ENCODE assay signal across 15 cellular contexts in the genomic region with DNA sequence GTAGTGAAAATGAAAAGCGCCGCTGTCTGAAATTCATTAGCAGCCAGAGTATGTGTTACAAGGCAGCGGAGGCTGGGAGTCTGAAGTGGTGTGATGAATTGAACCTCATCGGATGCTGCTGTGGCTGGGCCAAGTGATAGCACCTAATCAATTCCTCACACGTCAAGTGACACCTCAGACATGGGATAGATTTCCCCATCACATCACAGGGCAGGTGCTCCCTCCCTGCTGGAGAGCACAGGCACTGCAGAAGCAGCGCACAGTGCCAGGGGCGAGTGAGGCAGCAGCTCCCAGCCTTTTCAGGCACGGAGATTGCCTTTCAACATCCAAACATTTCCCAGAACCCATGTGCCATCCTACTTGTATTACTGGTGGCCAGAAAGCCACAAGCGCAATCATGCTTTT. TPM values are rescaled to one million over a fixed set of nuclear protein-coding genes. Genes with fewer than 3 reads are reported as not detected.
A peak's percentile ranks its signal among the peaks of the same experiment; 100 is the strongest.
DNase-seq lines count a peak whose midpoint lies in the region; ATAC-seq, FAIRE-seq and TF ChIP-seq lines count a peak whose summit lies in the region.
"Had no signal": no experiment of that assay in that cellular context is flagged by ENCODE, and none has a peak within 500 bp of the region (broad histone marks: within the 10 kb centered on the region; RNA-seq: fewer than 3 reads in every experiment).

No MANE protein-coding gene starts in this region.

- H3K27ac ChIP-seq in H1 (ENCODE audit: low read depth, low read length) (no peak overlapping the region), ascending aorta (no peak overlapping the region)
- no peak overlapping the region for H3K27ac ChIP-seq in CD4-positive, alpha-beta T cell (ENCODE audit: low read depth, low read length)
- H3K27ac ChIP-seq: SJCRH30 had no signal

- no peak overlapping the region for H2AK5ac ChIP-seq in H1 (ENCODE audit: low read depth, low read length)

- no peak overlapping the region for H4K91ac ChIP-seq in H1 (replicated peaks; ENCODE audit: insufficient read length, low read length)

- POLR2A ChIA-PET in Caco-2 (lab: Charles Lee), result no interaction called here
- POLR2A ChIA-PET in H1 (lab: Charles Lee; ENCODE audit: partially characterized antibody), result no interaction called here
- POLR2A ChIA-PET in CD4-positive, alpha-beta T cell (lab: Charles Lee), result no interaction called here

- peak overlapping the region; percentile 82 for H4K8ac ChIP-seq in H1 (ENCODE audit: extremely low read depth, insufficient read depth, low read length)

- TF ChIP-seq CTCF in Caco-2 (IDR thresholded peaks at IDR 0.05; ENCODE audit: insufficient read depth in 1 of 2, low read depth in 1 of 2, low read length in 1 of 2, severe bottlenecking in 1 of 2, unreplicated experiment in 1 of 2), result peak; percentile 17 to 38
- TF ChIP-seq CTCF in H1 (IDR thresholded peaks at IDR 0.05; ENCODE audit: control extremely low read depth in 1 of 3, insufficient read depth in 1 of 3, low read depth in 1 of 3, low read length in 3 of 3), result peak; percentile 37 to 90 (median 70)
- TF ChIP-seq CTCF in mucosa of descending colon (IDR thresholded peaks at IDR 0.05), result no peak
- no peak for TF ChIP-seq CTCF in CD4-positive, alpha-beta T cell (IDR thresholded peaks at IDR 0.05)
- no peak for TF ChIP-seq CTCF in ascending aorta (IDR thresholded peaks at IDR 0.05)

- H3K23me2 ChIP-seq in H1 (ENCODE audit: low read depth, low read length), result no peaks in the 10 kb centered on the region; the same call in 1 of the 2 replicates

- no peak overlapping the region for H3K18ac ChIP-seq in H1 (ENCODE audit: extremely low read depth, low read length)

- H3K9ac ChIP-seq in H1 (replicated peaks in 1 of 4; ENCODE audit: extremely low read depth in 1 of 4, low read depth in 3 of 4, low read length in 3 of 4), result no peak overlapping the region

- no peak overlapping the region for H2BK20ac ChIP-seq in H1 (ENCODE audit: low read length)

- H3K23ac ChIP-seq in H1 (ENCODE audit: insufficient read length), result no peak overlapping the region

- DNase-seq in Caco-2, result peak in 1 of 2 experiments; percentile 43
- peak; percentile 31 for DNase-seq in NCI-H1694 (lab: John Stamatoyannopoulos, UW)
- peak in 1 of 2 experiments; percentile 57 for DNase-seq in H1 (ENCODE audit: low read depth in 1 of 2, low spot score in 2 of 2)
- DNase-seq in mucosa of descending colon, result no peak
- DNase-seq in CD4-positive, alpha-beta T cell, result no peak
- no peak for DNase-seq in GM03348 (ENCODE audit: low spot score)
- DNase-seq in ascending aorta (ENCODE audit: low spot score in 2 of 2), result no peak
- DNase-seq in T-helper 1 cell, result no peak
- DNase-seq: activated CD4-positive, alpha-beta T cell treated with anti-CD3 and anti-CD28 coated beads, Interleukin-2, amount 10 ng/mL, durations not matched to agents 7 days and 5 days; activated naive CD4-positive, alpha-beta T cell treated with anti-CD3 and anti-CD28 coated beads, Interleukin-2, amount 50 U/mL, for 16 hours; Calu3; effector CD8-positive, alpha-beta T cell; naive B cell; SJCRH30; stimulated activated naive B cell treated with anti-CD40 and anti-IgM and Interleukin-4, amounts not matched to agents 10 μg/mL and 1 μg/mL and 100 μg/mL, for 72 hours had no signal

- no peaks in the 10 kb centered on the region for H3K9me3 ChIP-seq in Caco-2
- no peaks in the 10 kb centered on the region for H3K9me3 ChIP-seq in H1 (ENCODE audit: insufficient read depth in 2 of 2, low read depth in 1 of 2, low read length in 1 of 2)
- H3K9me3 ChIP-seq in mucosa of descending colon, result no peaks in the 10 kb centered on the region
- no peaks in the 10 kb centered on the region for H3K9me3 ChIP-seq in CD4-positive, alpha-beta T cell (ENCODE audit: control insufficient read depth, low read length)
- H3K9me3 ChIP-seq in ascending aorta, result no peaks in the 10 kb centered on the region
- H3K9me3 ChIP-seq: SJCRH30 had no signal

- no peak overlapping the region for H2BK15ac ChIP-seq in H1 (ENCODE audit: low read length)

- no peaks in the 10 kb centered on the region; the same call in 1 of the 2 replicates for H3K79me1 ChIP-seq in H1 (ENCODE audit: low read depth, low read length)

- H3K4me3 ChIP-seq in Caco-2 (ENCODE audit: low read depth, low read length), result no peak overlapping the region
- no peak overlapping the region for H3K4me3 ChIP-seq in H1 (ENCODE audit: extremely low read depth in 1 of 4, insufficient read depth in 2 of 4, low read depth in 3 of 4, low read length in 4 of 4)
- H3K4me3 ChIP-seq in mucosa of descending colon, result no peak overlapping the region
- no peak overlapping the region for H3K4me3 ChIP-seq in ascending aorta
- H3K4me3 ChIP-seq: SJCRH30 had no signal

- no peak overlapping the region for H3K4me2 ChIP-seq in H1 (ENCODE audit: insufficient read depth in 1 of 2, low read depth in 2 of 2, low read length in 2 of 2)

- no peak for TF ChIP-seq POLR2A in H1 (IDR thresholded peaks at IDR 0.05; ENCODE audit: control extremely low read depth in 1 of 2, low read depth in 2 of 2, low read length in 2 of 2)

- WGBS in H1 (ENCODE audit: extremely low coverage in 1 of 2, insufficient coverage in 1 of 2, insufficient read length in 1 of 2, insufficient replicate concordance in 2 of 2, low coverage in 1 of 2, low lambda C conversion rate in 2 of 2, missing lambda C conversion rate in 1 of 2), 2 experiments, result 72% methylated on average over 9 of the region's 9 CpGs; no CpG with 5 or more reads in 1 of the 2 experiments

- no peak overlapping the region for H2BK12ac ChIP-seq in H1 (ENCODE audit: low read depth, low read length)

- peaks cover 0 to 7% of the 10 kb centered on the region in 2 experiments for H4K20me1 ChIP-seq in H1 (replicated peaks in 1 of 2; ENCODE audit: control insufficient read depth in 1 of 2, insufficient read depth in 2 of 2, low read length in 2 of 2)

- peak; percentile 29 for ATAC-seq in mucosa of descending colon
- no peak for ATAC-seq in CD4-positive, alpha-beta T cell (ENCODE audit: poor library complexity)
- ATAC-seq: stimulated activated naive B cell treated with anti-CD40 and anti-IgM and Interleukin-4, amounts not matched to agents 10 μg/mL and 1 μg/mL and 100 μg/mL, for 72 hours had no signal

- CTCF ChIA-PET in Caco-2 (lab: Charles Lee), result interaction anchor here (0.7 to 1.4 kb wide), 3 partner anchors 10 to 646 kb away, joined by 3 read pairs; no protein-coding TSS in a partner anchor
- CTCF ChIA-PET in H1 (lab: Charles Lee; ENCODE audit: partially characterized antibody), result interaction anchor here (0.5 to 7.8 kb wide), 21 partner anchors 7 to 179 kb away, joined by 3 to 49 read pairs (median 5); no protein-coding TSS in a partner anchor
- CTCF ChIA-PET in CD4-positive, alpha-beta T cell (lab: Charles Lee), result no interaction called here

- H3K27me3 ChIP-seq in Caco-2 (replicated peaks; ENCODE audit: control insufficient read depth, insufficient read depth, low read length) (no peaks in the 10 kb centered on the region), H1 (replicated peaks in 1 of 4; ENCODE audit: control insufficient read depth in 3 of 4, extremely low read depth in 1 of 4, insufficient read depth in 3 of 4, low read length in 3 of 4) (no peaks in the 10 kb centered on the region), ascending aorta (no peaks in the 10 kb centered on the region)
- H3K27me3 ChIP-seq in CD4-positive, alpha-beta T cell (ENCODE audit: control insufficient read depth, insufficient read depth, low read length), result no peaks in the 10 kb centered on the region
- H3K27me3 ChIP-seq: SJCRH30 had no signal

- H2BK120ac ChIP-seq in H1 (replicated peaks; ENCODE audit: low read depth, low read length), result no peak overlapping the region

- no peaks in the 10 kb centered on the region for H3K79me2 ChIP-seq in H1 (ENCODE audit: control insufficient read depth in 1 of 2, insufficient read depth in 2 of 2, low read length in 2 of 2)

- H3K14ac ChIP-seq in H1 (ENCODE audit: insufficient read length), result no peak overlapping the region

- H3K27me3 Mint-ChIP-seq in Caco-2 (ENCODE audit: insufficient read depth, unreplicated experiment), result no peaks in the 10 kb centered on the region
- no peaks in the 10 kb centered on the region for H3K27me3 Mint-ChIP-seq in CD4-positive, alpha-beta T cell
- H3K27me3 Mint-ChIP-seq: activated CD4-positive, alpha-beta T cell treated with anti-CD3 and anti-CD28 coated beads, Interleukin-2, amount 10 ng/mL, durations not matched to agents 7 days and 5 days; naive B cell; stimulated activated naive B cell treated with anti-CD40 and anti-IgM and Interleukin-4, amounts not matched to agents 10 μg/mL and 1 μg/mL and 100 μg/mL, for 72 hours had no signal

- H3K36me3 ChIP-seq in Caco-2 (ENCODE audit: control insufficient read depth, insufficient read depth, low read length), result no peaks in the 10 kb centered on the region
- no peaks in the 10 kb centered on the region for H3K36me3 ChIP-seq in H1 (ENCODE audit: control insufficient read depth in 2 of 4, insufficient read depth in 4 of 4, low read length in 3 of 4)
- no peaks in the 10 kb centered on the region for H3K36me3 ChIP-seq in mucosa of descending colon (ENCODE audit: low read depth)
- peaks cover 0 to 11% of the 10 kb centered on the region in 2 donors for H3K36me3 ChIP-seq in ascending aorta
- H3K36me3 ChIP-seq: SJCRH30 had no signal

- no peak overlapping the region for H3K27ac Mint-ChIP-seq in Caco-2 (ENCODE audit: unreplicated experiment)
- H3K27ac Mint-ChIP-seq in CD4-positive, alpha-beta T cell, result no peak overlapping the region

- H2AFZ ChIP-seq in H1 (ENCODE audit: low read length), result no peak overlapping the region

- H3K4me1 ChIP-seq in Caco-2 (no peaks in the 10 kb centered on the region), H1 (replicated peaks in 1 of 4; ENCODE audit: control insufficient read depth in 3 of 4, insufficient read depth in 4 of 4, low read length in 3 of 4) (peaks cover 0 to 7% (median 0%) of the 10 kb centered on the region in 4 experiments; a peak in 1 of 7 replicates), mucosa of descending colon (ENCODE audit: low read depth) (no peaks in the 10 kb centered on the region), ascending aorta (no peaks in the 10 kb centered on the region)
- H3K4me1 ChIP-seq: SJCRH30 had no signal

- no peak overlapping the region for H4K5ac ChIP-seq in H1 (ENCODE audit: insufficient read length, low read depth, low read length)

- H3K4me1 Mint-ChIP-seq in Caco-2 (ENCODE audit: low read depth, unreplicated experiment), result no peaks in the 10 kb centered on the region
- H3K4me1 Mint-ChIP-seq in CD4-positive, alpha-beta T cell (ENCODE audit: low read depth), result no peaks in the 10 kb centered on the region

- peak; percentile 22 to 36; a peak in 3 of 4 replicates for TF ChIP-seq RAD21 in H1 (IDR thresholded peaks at IDR 0.05 in 1 of 2, conservative IDR thresholded peaks at IDR 0.05 in 1 of 2; ENCODE audit: low read depth in 2 of 2, low read length in 2 of 2)

- H3K4me3 Mint-ChIP-seq in Caco-2 (ENCODE audit: unreplicated experiment), result no peak overlapping the region
- no peak overlapping the region for H3K4me3 Mint-ChIP-seq in CD4-positive, alpha-beta T cell
- H3K4me3 Mint-ChIP-seq: activated CD4-positive, alpha-beta T cell treated with anti-CD3 and anti-CD28 coated beads, Interleukin-2, amount 10 ng/mL, durations not matched to agents 7 days and 5 days; stimulated activated naive B cell treated with anti-CD40 and anti-IgM and Interleukin-4, amounts not matched to agents 10 μg/mL and 1 μg/mL and 100 μg/mL, for 72 hours had no signal

- FAIRE-seq in H1 (lab: Jason Lieb, UNC), result peak; percentile 70

- H2BK5ac ChIP-seq in H1 (ENCODE audit: low read depth, low read length), result no peak overlapping the region

- intact Hi-C loops in Caco-2 (cut with micrococcal nuclease; ENCODE audit: unreplicated experiment), result no loop called here
- intact Hi-C loops in mucosa of descending colon (cut with DNase I, micrococcal nuclease), result no loop called here
- intact Hi-C loops in CD4-positive, alpha-beta T cell (cut with DNase I, micrococcal nuclease), result no loop called here
- intact Hi-C loops in ascending aorta (cut with DNase I), result no loop called here

- no peak overlapping the region for H3K4ac ChIP-seq in H1 (replicated peaks; ENCODE audit: insufficient read length, low read depth, low read length)

- H3K56ac ChIP-seq in H1 (replicated peaks; ENCODE audit: insufficient read length, low read depth, low read length), result no peak overlapping the region

- BruUV-seq in Caco-2 (replicated peaks; lab: Mats Ljungman, UMichigan), result no TSS peak

- H3K9me3 Mint-ChIP-seq in Caco-2 (ENCODE audit: unreplicated experiment), result no peaks in the 10 kb centered on the region
- no peaks in the 10 kb centered on the region for H3K9me3 Mint-ChIP-seq in CD4-positive, alpha-beta T cell
- H3K9me3 Mint-ChIP-seq: activated CD4-positive, alpha-beta T cell treated with anti-CD3 and anti-CD28 coated beads, Interleukin-2, amount 10 ng/mL, durations not matched to agents 7 days and 5 days; naive B cell; stimulated activated naive B cell treated with anti-CD40 and anti-IgM and Interleukin-4, amounts not matched to agents 10 μg/mL and 1 μg/mL and 100 μg/mL, for 72 hours had no signal

- no peak for TF ChIP-seq EP300 in H1 (IDR thresholded peaks at IDR 0.05; ENCODE audit: borderline replicate concordance in 1 of 2, low read depth in 2 of 2, low read length in 2 of 2)

- no peaks in the 10 kb centered on the region for H3K36me3 Mint-ChIP-seq in Caco-2 (ENCODE audit: insufficient read depth, unreplicated experiment)
- peaks cover 17% of the 10 kb centered on the region for H3K36me3 Mint-ChIP-seq in CD4-positive, alpha-beta T cell (ENCODE audit: low read depth)

RNA-seq across cellular contexts. Expression of a gene that starts 32.2 kb away (rescaled TPM):
- total RNA-seq in Caco-2 (2022) (1.6 and 2.1 TPM in 2 replicates), mucosa of descending colon (1 to 10 TPM; 1.0 to 3.3 (median 1.4) TPM), ascending aorta (7.2 TPM)
- total RNA-seq in H1 (2021; fragmentation: NEBNext Ultra II Directional; extraction: Animal tissue kit (Norgen Biotek cat#: 25700)), result not detected in 2 replicates
- 0.22 and 0.59 TPM in 2 replicates for polyA plus RNA-seq in H1 (2011; rRNA removed)
- polyA plus RNA-seq in H1 (2011; cell fraction: cytosol; rRNA removed), result 0.21 TPM
- 0.33 TPM for polyA plus RNA-seq in H1 (2011; cell fraction: nucleus; rRNA removed)
- polyA plus RNA-seq in H1 (2012, experiment 1 of 2), result 1.9 to 2.8 TPM (median 2.5 TPM) in 4 replicates
- polyA plus RNA-seq in H1 (2012, experiment 2 of 2), result 0.42 TPM
- polyA plus RNA-seq in H1 (2013, experiment 1 of 2), result under 0.01 TPM
- polyA plus RNA-seq in H1 (2013, experiment 2 of 2), result 0.09 TPM
- 0.10 and 0.73 TPM in 2 replicates for polyA minus RNA-seq in H1 (2011; rRNA and poly(A)+ RNA removed)
- polyA minus RNA-seq in H1 (2011; cell fraction: cytosol; rRNA and poly(A)+ RNA removed), result not detected
- 0.20 TPM for polyA minus RNA-seq in H1 (2011; cell fraction: nucleus; rRNA and poly(A)+ RNA removed)
- under 1 TPM in 1 of 2 experiments, not detected in 1; 0.11 TPM for total RNA-seq in CD4-positive, alpha-beta T cell

RNA-seq across cellular contexts. Expression of a gene that starts 32.7 kb away (rescaled TPM):
- total RNA-seq in Caco-2 (2022), result 35.5 and 43.3 TPM in 2 replicates
- total RNA-seq in H1 (2021; fragmentation: NEBNext Ultra II Directional; extraction: Animal tissue kit (Norgen Biotek cat#: 25700)), result 3.3 and 3.4 TPM in 2 replicates
- polyA plus RNA-seq in H1 (2011; rRNA removed), result 2.0 and 4.2 TPM in 2 replicates
- polyA plus RNA-seq in H1 (2011; cell fraction: cytosol; rRNA removed), result 2.8 TPM
- polyA plus RNA-seq in H1 (2011; cell fraction: nucleus; rRNA removed), result 5.6 TPM
- polyA plus RNA-seq in H1 (2012, experiment 1 of 2), result 2.4 to 3.2 TPM (median 2.7 TPM) in 4 replicates
- 3.4 TPM for polyA plus RNA-seq in H1 (2012, experiment 2 of 2)
- 4.5 TPM for polyA plus RNA-seq in H1 (2013, experiment 1 of 2)
- 4.3 TPM for polyA plus RNA-seq in H1 (2013, experiment 2 of 2)
- 3.0 and 4.6 TPM in 2 replicates for polyA minus RNA-seq in H1 (2011; rRNA and poly(A)+ RNA removed)
- 1.7 TPM for polyA minus RNA-seq in H1 (2011; cell fraction: cytosol; rRNA and poly(A)+ RNA removed)
- 5.1 TPM for polyA minus RNA-seq in H1 (2011; cell fraction: nucleus; rRNA and poly(A)+ RNA removed)
- 100 to 1,000 TPM in 1 of 3 donors, 10 to 100 TPM in 2; 67.8 to 101 (median 87.7) TPM for total RNA-seq in mucosa of descending colon
- 10 to 100 TPM; 28.5 to 30.5 TPM for total RNA-seq in CD4-positive, alpha-beta T cell
- total RNA-seq in ascending aorta, result 39.0 TPM

RNA-seq across cellular contexts. Expression of a gene that starts 34.1 kb away (rescaled TPM):
- total RNA-seq in Caco-2 (2022) (37.9 and 40.3 TPM in 2 replicates), mucosa of descending colon (10 to 100 TPM; 26.0 to 33.9 (median 27.2) TPM), ascending aorta (2.6 TPM)
- 22.9 and 23.3 TPM in 2 replicates for total RNA-seq in H1 (2021; fragmentation: NEBNext Ultra II Directional; extraction: Animal tissue kit (Norgen Biotek cat#: 25700))
- polyA plus RNA-seq in H1 (2011; rRNA removed), result 19.6 and 28.3 TPM in 2 replicates
- 19.4 TPM for polyA plus RNA-seq in H1 (2011; cell fraction: cytosol; rRNA removed)
- polyA plus RNA-seq in H1 (2011; cell fraction: nucleus; rRNA removed), result 37.4 TPM
- 11.7 to 18.7 TPM (median 17.3 TPM) in 4 replicates for polyA plus RNA-seq in H1 (2012, experiment 1 of 2)
- 40.0 TPM for polyA plus RNA-seq in H1 (2012, experiment 2 of 2)
- 13.9 TPM for polyA plus RNA-seq in H1 (2013, experiment 1 of 2)
- polyA plus RNA-seq in H1 (2013, experiment 2 of 2), result 14.8 TPM
- 19.0 and 20.4 TPM in 2 replicates for polyA minus RNA-seq in H1 (2011; rRNA and poly(A)+ RNA removed)
- polyA minus RNA-seq in H1 (2011; cell fraction: cytosol; rRNA and poly(A)+ RNA removed), result 14.2 TPM
- 18.3 TPM for polyA minus RNA-seq in H1 (2011; cell fraction: nucleus; rRNA and poly(A)+ RNA removed)
- 10 to 100 TPM; 20.8 to 21.9 TPM for total RNA-seq in CD4-positive, alpha-beta T cell

RNA-seq across cellular contexts. Expression of a gene that starts 34.3 kb away (rescaled TPM):
- total RNA-seq in Caco-2 (2022) (12.7 and 14.0 TPM in 2 replicates), mucosa of descending colon (10 to 100 TPM in 1 of 3 donors, 1 to 10 TPM in 2; 5.8 to 24.4 (median 5.8) TPM), ascending aorta (8.3 TPM)
- total RNA-seq in H1 (2021; fragmentation: NEBNext Ultra II Directional; extraction: Animal tissue kit (Norgen Biotek cat#: 25700)), result 15.0 and 15.2 TPM in 2 replicates
- polyA plus RNA-seq in H1 (2011; rRNA removed), result 5.4 and 5.6 TPM in 2 replicates
- polyA plus RNA-seq in H1 (2011; cell fraction: cytosol; rRNA removed), result 6.2 TPM
- 6.3 TPM for polyA plus RNA-seq in H1 (2011; cell fraction: nucleus; rRNA removed)
- polyA plus RNA-seq in H1 (2012, experiment 1 of 2), result 7.2 to 9.3 TPM (median 8.4 TPM) in 4 replicates
- polyA plus RNA-seq in H1 (2012, experiment 2 of 2), result 4.6 TPM
- polyA plus RNA-seq in H1 (2013, experiment 1 of 2), result 5.7 TPM
- polyA plus RNA-seq in H1 (2013, experiment 2 of 2), result 6.2 TPM
- polyA minus RNA-seq in H1 (2011; rRNA and poly(A)+ RNA removed), result 15.1 and 24.7 TPM in 2 replicates
- polyA minus RNA-seq in H1 (2011; cell fraction: cytosol; rRNA and poly(A)+ RNA removed), result 9.4 TPM
- 13.3 TPM for polyA minus RNA-seq in H1 (2011; cell fraction: nucleus; rRNA and poly(A)+ RNA removed)
- 1 to 10 TPM; 3.4 to 3.7 TPM for total RNA-seq in CD4-positive, alpha-beta T cell

Comparison
In these comparisons a context has a peak if more than half of its experiments do, and no peak if none do; other contexts are left out.
1. CTCF ChIP-seq: peak in Caco-2 (2 of 2) and H1 (3 of 3); none in mucosa of descending colon (single experiment), CD4-positive, alpha-beta T cell (single experiment) and ascending aorta (0 of 3).